In genomic region chr20:36384022-36384619, GRCh38 we compare ENCODE assay signal across 1 cellular context.
TF ChIP-seq lines count a peak whose summit lies in the region.

No MANE protein-coding gene starts in this region.

TF ChIP-seq in HepG2, 621 proteins besides CTCF, POLR2A, EP300 and RAD21 (continued from another document and continues in another):
- TF ChIP-seq, protein P1, sequence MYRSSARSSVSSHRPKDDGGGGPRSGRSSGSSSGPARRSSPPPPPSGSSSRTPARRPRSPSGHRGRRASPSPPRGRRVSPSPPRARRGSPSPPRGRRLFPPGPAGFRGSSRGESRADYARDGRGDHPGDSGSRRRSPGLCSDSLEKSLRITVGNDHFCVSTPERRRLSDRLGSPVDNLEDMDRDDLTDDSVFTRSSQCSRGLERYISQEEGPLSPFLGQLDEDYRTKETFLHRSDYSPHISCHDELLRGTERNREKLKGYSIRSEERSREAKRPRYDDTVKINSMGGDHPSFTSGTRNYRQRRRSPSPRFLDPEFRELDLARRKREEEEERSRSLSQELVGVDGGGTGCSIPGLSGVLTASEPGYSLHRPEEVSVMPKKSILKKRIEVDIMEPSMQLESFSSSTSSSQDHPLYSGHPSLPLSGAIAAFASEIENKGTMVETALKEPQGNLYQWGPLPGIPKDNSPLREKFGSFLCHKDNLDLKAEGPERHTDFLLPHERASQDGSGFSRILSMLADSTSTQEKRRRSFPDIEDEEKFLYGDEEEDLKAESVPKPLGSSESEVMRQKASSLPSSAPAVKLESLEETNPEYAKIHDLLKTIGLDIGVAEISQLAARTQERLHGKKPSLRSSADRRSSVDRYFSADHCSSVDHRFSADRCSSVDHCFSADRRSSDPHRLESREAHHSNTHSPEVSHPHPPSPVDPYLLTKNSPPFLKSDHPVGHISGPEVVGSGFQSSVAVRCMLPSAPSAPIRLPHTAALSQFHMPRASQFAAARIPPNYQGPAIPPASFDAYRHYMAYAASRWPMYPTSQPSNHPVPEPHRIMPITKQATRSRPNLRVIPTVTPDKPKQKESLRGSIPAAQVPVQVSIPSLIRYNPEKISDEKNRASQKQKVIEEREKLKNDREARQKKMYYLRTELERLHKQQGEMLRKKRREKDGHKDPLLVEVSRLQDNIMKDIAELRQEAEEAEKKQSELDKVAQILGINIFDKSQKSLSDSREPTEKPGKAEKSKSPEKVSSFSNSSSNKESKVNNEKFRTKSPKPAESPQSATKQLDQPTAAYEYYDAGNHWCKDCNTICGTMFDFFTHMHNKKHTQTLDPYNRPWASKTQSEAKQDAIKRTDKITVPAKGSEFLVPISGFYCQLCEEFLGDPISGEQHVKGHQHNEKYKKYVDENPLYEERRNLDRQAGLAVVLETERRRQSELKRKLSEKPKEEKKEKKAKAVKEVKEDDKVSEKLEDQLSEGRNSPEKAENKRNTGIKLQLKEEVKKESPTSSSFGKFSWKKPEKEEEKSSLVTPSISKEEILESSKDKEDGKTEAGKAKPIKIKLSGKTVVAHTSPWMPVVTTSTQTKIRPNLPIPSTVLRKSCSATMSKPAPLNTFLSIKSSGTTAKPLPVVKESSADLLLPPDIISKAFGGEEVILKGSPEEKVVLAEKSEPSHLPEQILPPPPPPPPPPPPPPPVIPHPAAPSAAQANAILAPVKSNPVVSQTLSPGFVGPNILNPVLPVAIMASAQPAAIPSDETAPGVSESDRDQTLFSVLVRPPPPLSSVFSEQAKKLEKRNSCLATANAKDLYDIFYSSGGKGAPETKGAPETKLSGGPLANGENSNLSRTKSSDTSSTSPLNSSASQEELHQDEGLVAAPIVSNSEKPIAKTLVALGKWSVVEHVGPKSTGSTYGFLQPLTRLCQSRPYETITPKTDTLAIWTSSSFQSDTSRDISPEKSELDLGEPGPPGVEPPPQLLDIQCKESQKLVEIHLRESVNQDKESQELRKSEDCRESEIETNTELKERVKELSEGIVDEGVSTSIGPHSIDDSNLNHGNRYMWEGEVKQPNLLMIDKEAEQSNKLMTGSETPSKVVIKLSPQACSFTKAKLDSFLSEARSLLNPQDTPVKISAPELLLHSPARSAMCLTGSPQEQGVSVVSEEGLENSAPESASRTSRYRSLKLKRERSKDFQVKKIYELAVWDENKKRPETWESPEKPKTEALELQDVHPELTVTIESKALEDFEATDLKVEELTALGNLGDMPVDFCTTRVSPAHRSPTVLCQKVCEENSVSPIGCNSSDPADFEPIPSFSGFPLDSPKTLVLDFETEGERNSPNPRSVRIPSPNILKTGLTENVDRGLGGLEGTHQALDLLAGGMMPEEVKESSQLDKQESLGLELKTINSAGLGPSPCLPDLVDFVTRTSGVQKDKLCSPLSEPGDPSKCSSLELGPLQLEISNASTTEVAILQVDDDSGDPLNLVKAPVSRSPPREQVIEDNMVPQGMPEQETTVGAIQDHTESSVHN (CRISPR knock-in tag; IDR thresholded peaks at IDR 0.05): peak; percentile 100
- TF ChIP-seq NFKBIZ (CRISPR knock-in tag; IDR thresholded peaks at IDR 0.05) (peak; percentile 100), NR2F2 (IDR thresholded peaks at IDR 0.05; ENCODE audit: borderline replicate concordance, low read depth) (peak; percentile 41; the same call in 1 of the 2 replicates), ZNF12 (CRISPR knock-in tag; IDR thresholded peaks at IDR 0.05) (peak; percentile 99), SNAPC5 (CRISPR knock-in tag; IDR thresholded peaks at IDR 0.05; ENCODE audit: borderline replicate concordance) (peak; percentile 99), MAFF (IDR thresholded peaks at IDR 0.05; ENCODE audit: low read depth, low read length) (peak; percentile 9; the same call in 1 of the 2 replicates), ZNF747 (CRISPR knock-in tag; IDR thresholded peaks at IDR 0.05; ENCODE audit: borderline replicate concordance) (peak; percentile 100), ZNF768 (CRISPR knock-in tag; IDR thresholded peaks at IDR 0.05) (peak; percentile 89), ZNF703 (CRISPR knock-in tag; IDR thresholded peaks at IDR 0.05; ENCODE audit: borderline replicate concordance) (peak; percentile 100), ZZZ3 (CRISPR knock-in tag; IDR thresholded peaks at IDR 0.05; ENCODE audit: borderline replicate concordance) (peak; percentile 98), ZNF615 (CRISPR knock-in tag; IDR thresholded peaks at IDR 0.05; ENCODE audit: borderline replicate concordance) (peak; percentile 100), ZBTB1 (CRISPR knock-in tag; IDR thresholded peaks at IDR 0.05; ENCODE audit: borderline replicate concordance) (peak; percentile 99), PAWR (CRISPR knock-in tag; IDR thresholded peaks at IDR 0.05; ENCODE audit: borderline replicate concordance) (peak; percentile 99), ZNF30 (CRISPR knock-in tag; IDR thresholded peaks at IDR 0.05) (peak; percentile 100), ELF4 (CRISPR knock-in tag; IDR thresholded peaks at IDR 0.05; ENCODE audit: borderline replicate concordance) (peak; percentile 100), KIAA2018 (CRISPR knock-in tag; IDR thresholded peaks at IDR 0.05; ENCODE audit: borderline replicate concordance) (peak; percentile 99), ZNF513 (CRISPR knock-in tag; conservative IDR thresholded peaks at IDR 0.05) (no peak), MLX (CRISPR knock-in tag; IDR thresholded peaks at IDR 0.05) (peak; percentile 96), MXD1 (CRISPR knock-in tag; IDR thresholded peaks at IDR 0.05) (peak; percentile 100), CENPT (CRISPR knock-in tag; IDR thresholded peaks at IDR 0.05; ENCODE audit: low read depth) (peak; percentile 100), ZBTB38 (CRISPR knock-in tag; IDR thresholded peaks at IDR 0.05) (peak; percentile 99), HIVEP1 (CRISPR knock-in tag; IDR thresholded peaks at IDR 0.05) (peak; percentile 97), MATR3 (CRISPR knock-in tag; IDR thresholded peaks at IDR 0.05) (no peak), KLF13 (CRISPR knock-in tag; IDR thresholded peaks at IDR 0.05) (peak; percentile 100), ZNF281 (CRISPR knock-in tag; IDR thresholded peaks at IDR 0.05; ENCODE audit: borderline replicate concordance) (peak; percentile 100), ZNF337 (CRISPR knock-in tag; IDR thresholded peaks at IDR 0.05; ENCODE audit: borderline replicate concordance, low read depth) (peak; percentile 99; the same call in 1 of the 2 replicates), ZNF138 (CRISPR knock-in tag; IDR thresholded peaks at IDR 0.05; ENCODE audit: low read depth) (peak; percentile 100), ZSCAN12 (CRISPR knock-in tag; IDR thresholded peaks at IDR 0.05) (peak; percentile 100), ZBTB26 (CRISPR knock-in tag; IDR thresholded peaks at IDR 0.05; ENCODE audit: borderline replicate concordance) (peak; percentile 99), SIX4 (CRISPR knock-in tag; IDR thresholded peaks at IDR 0.05) (peak; percentile 99)
- TF ChIP-seq, protein P2, sequence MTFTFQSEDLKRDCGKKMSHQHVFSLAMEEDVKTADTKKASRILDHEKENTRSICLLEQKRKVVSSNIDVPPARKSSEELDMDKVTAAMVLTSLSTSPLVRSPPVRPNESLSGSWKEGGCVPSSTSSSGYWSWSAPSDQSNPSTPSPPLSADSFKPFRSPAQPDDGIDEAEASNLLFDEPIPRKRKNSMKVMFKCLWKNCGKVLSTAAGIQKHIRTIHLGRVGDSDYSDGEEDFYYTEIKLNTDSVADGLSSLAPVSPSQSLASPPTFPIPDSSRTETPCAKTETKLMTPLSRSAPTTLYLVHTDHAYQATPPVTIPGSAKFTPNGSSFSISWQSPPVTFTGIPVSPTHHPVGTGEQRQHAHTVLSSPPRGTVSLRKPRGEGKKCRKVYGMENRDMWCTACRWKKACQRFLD (CRISPR knock-in tag; IDR thresholded peaks at IDR 0.05; ENCODE audit: borderline replicate concordance): peak; percentile 100
